ENCODE assay signal across 16 cellular contexts in the genomic region with DNA sequence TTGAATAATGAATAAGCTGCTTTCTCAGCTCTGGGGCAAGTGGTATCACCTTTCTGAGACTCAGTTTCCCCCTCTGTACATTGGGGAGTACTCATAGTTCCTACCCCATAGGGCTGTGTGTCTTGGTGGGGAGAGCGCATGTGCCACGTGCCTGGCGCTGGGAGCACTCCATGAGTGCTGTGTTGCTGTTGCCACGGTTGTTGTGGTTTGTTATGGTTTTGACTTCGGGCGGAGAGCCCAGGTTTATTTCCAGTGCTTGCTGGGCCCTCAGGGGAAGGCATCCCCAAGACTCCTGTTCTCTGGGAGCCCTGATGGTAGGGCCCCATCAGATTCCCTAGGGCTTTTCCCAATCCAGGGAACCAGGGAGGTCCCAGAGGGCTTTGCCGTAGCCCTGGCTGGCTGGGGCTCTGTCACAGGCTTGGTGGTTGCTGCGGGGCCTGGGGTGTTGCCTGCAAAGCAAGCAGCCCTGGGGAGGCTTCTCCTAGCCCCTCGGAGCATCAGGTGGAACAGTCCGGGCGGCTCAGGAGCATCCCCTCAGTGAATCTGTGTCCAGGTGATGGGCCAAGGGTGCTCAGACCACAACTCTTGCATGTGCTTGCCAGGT. TPM values are rescaled to one million over a fixed set of nuclear protein-coding genes. Genes with fewer than 3 reads are reported as not detected.
A peak's percentile ranks its signal among the peaks of the same experiment; 100 is the strongest.
DNase-seq lines count a peak whose midpoint lies in the region; ATAC-seq and TF ChIP-seq lines count a peak whose summit lies in the region.
"Had no signal": no experiment of that assay in that cellular context is flagged by ENCODE, and none has a peak within 500 bp of the region (broad histone marks: within the 10 kb centered on the region; RNA-seq: fewer than 3 reads in every experiment).

No MANE protein-coding gene starts in this region.

- in situ Hi-C loops in astrocyte of the cerebellum (cut with HindIII; ENCODE audit: low sequenced_read_pairs): no loop called here
- in situ Hi-C loops in GM13976 (cut with MboI; ENCODE audit: low sequenced_read_pairs, unreplicated experiment): no loop called here

- TF ChIP-seq CTCF in CD14-positive monocyte (IDR thresholded peaks at IDR 0.05) (no peak), astrocyte of the cerebellum (IDR thresholded peaks at IDR 0.05; ENCODE audit: low read depth, low read length, missing control alignments) (no peak), lower lobe of right lung (IDR thresholded peaks at IDR 0.05) (no peak), omental fat pad (IDR thresholded peaks at IDR 0.05) (no peak), GM13976 (IDR thresholded peaks at IDR 0.05; ENCODE audit: borderline replicate concordance, control extremely low read depth, extremely low read depth, insufficient read depth, missing control alignments) (no peak), mesothelial cell of epicardium (IDR thresholded peaks at IDR 0.05; ENCODE audit: unreplicated experiment) (no peak)

- H3K27ac Mint-ChIP-seq in CD14-positive monocyte: peak overlapping the region in 6 of 7 donors; percentile 8 to 83 (median 57)
- no peak overlapping the region for H3K27ac Mint-ChIP-seq in mesothelial cell of epicardium

- no peak for DNase-seq in CD14-positive monocyte (ENCODE audit: low spot score)
- DNase-seq in Daoy (ENCODE audit: low read depth): peak; percentile 67
- peak; percentile 63 for DNase-seq in astrocyte of the cerebellum (ENCODE audit: low read depth)
- no peak for DNase-seq in lower lobe of right lung
- no peak for DNase-seq in omental fat pad (ENCODE audit: low spot score)
- no peak for DNase-seq in GM13976 (ENCODE audit: low spot score)
- no peak for DNase-seq in mesothelial cell of epicardium (ENCODE audit: low spot score in 2 of 2, unreplicated experiment in 2 of 2)
- DNase-seq: DMS153, GM23248, NCI-H1048, NCI-H510A treated with DMSO at 0.1 percent for 48 hours, sigmoid colon, testis had no signal

- intact Hi-C loops in CD14-positive monocyte (cut with micrococcal nuclease) (no loop called here), lower lobe of right lung (cut with DNase I) (no loop called here)

- H3K4me3 Mint-ChIP-seq in CD14-positive monocyte: no peak overlapping the region
- no peak overlapping the region for H3K4me3 Mint-ChIP-seq in mesothelial cell of epicardium

- peaks cover 0 to 1% (median 0%) of the 10 kb centered on the region in 7 donors for H3K9me3 Mint-ChIP-seq in CD14-positive monocyte
- no peaks in the 10 kb centered on the region for H3K9me3 Mint-ChIP-seq in mesothelial cell of epicardium

- H3K4me1 ChIP-seq in lower lobe of right lung: peaks cover 58% of the 10 kb centered on the region

- peaks cover 53% of the 10 kb centered on the region for H3K4me1 Mint-ChIP-seq in CD14-positive monocyte
- H3K4me1 Mint-ChIP-seq in mesothelial cell of epicardium: no peaks in the 10 kb centered on the region

- peaks cover 29% of the 10 kb centered on the region for H3K36me3 ChIP-seq in lower lobe of right lung
- H3K36me3 ChIP-seq: cardiac muscle cell had no signal

- H3K9me3 ChIP-seq in lower lobe of right lung: no peaks in the 10 kb centered on the region
- H3K9me3 ChIP-seq: sigmoid colon, testis had no signal

- H3K27me3 Mint-ChIP-seq in CD14-positive monocyte (ENCODE audit: low read depth in 3 of 3) (no peaks in the 10 kb centered on the region), mesothelial cell of epicardium (ENCODE audit: low read depth) (no peaks in the 10 kb centered on the region)

- H3K27ac ChIP-seq in lower lobe of right lung: peak overlapping the region; percentile 41
- H3K27ac ChIP-seq: GM23248, sigmoid colon, testis had no signal

- H3K36me3 Mint-ChIP-seq in CD14-positive monocyte: peaks cover 49 to 75% of the 10 kb centered on the region in 2 donors
- no peaks in the 10 kb centered on the region for H3K36me3 Mint-ChIP-seq in mesothelial cell of epicardium

- no peak overlapping the region for H3K4me3 ChIP-seq in astrocyte of the cerebellum (ENCODE audit: low read depth, low read length)
- H3K4me3 ChIP-seq in lower lobe of right lung: no peak overlapping the region
- H3K4me3 ChIP-seq: cardiac muscle cell, GM23248, sigmoid colon, testis had no signal

- H3K27me3 ChIP-seq in lower lobe of right lung (ENCODE audit: low read depth): no peaks in the 10 kb centered on the region
- H3K27me3 ChIP-seq: cardiac muscle cell, sigmoid colon, testis had no signal

- no peak for ATAC-seq in lower lobe of right lung
- no peak for ATAC-seq in omental fat pad (ENCODE audit: low FRiP score)
- no peak for ATAC-seq in GM19397 (IDR thresholded peaks at IDR 0.05; ENCODE audit: unreplicated experiment)
- ATAC-seq: esophagus mucosa had no signal

RNA-seq across cellular contexts. Expression of a gene that starts 18.6 kb away (rescaled TPM):
- polyA plus RNA-seq in CD14-positive monocyte: 10 to 100 TPM; 15.2 to 33.5 TPM
- total RNA-seq in Daoy (2014; rRNA removed; shearing (Covaris generic)): 28.7 and 41.9 TPM in 2 replicates
- total RNA-seq in lower lobe of right lung (49.5 TPM), omental fat pad (10 to 100 TPM; 30.4 to 64.6 (median 48.3) TPM), mesothelial cell of epicardium (1.6 to 2.1 TPM (median 1.7 TPM) in 3 replicates)

RNA-seq across cellular contexts. Expression of a gene that starts 55.4 kb away (rescaled TPM):
- polyA plus RNA-seq in CD14-positive monocyte: 1 to 10 TPM; 3.4 to 4.9 TPM
- 6.3 and 11.8 TPM in 2 replicates for total RNA-seq in Daoy (2014; rRNA removed; shearing (Covaris generic))
- 20.5 TPM for total RNA-seq in lower lobe of right lung
- 10 to 100 TPM in 1 of 4 donors, 1 to 10 TPM in 3; 5.5 to 14.6 (median 8.9) TPM for total RNA-seq in omental fat pad
- total RNA-seq in mesothelial cell of epicardium: 13.8 to 18.2 TPM (median 16.1 TPM) in 3 replicates

Comparison
In these comparisons a context has a peak if more than half of its experiments do, and no peak if none do; other contexts are left out.
1. DNase-seq: peak in Daoy (single experiment) and astrocyte of the cerebellum (single experiment); none in CD14-positive monocyte (single experiment), lower lobe of right lung (single experiment), omental fat pad (single experiment), GM13976 (single experiment) and mesothelial cell of epicardium (0 of 2).